ENCODE assay signal across 28 cellular contexts in the genomic region with DNA sequence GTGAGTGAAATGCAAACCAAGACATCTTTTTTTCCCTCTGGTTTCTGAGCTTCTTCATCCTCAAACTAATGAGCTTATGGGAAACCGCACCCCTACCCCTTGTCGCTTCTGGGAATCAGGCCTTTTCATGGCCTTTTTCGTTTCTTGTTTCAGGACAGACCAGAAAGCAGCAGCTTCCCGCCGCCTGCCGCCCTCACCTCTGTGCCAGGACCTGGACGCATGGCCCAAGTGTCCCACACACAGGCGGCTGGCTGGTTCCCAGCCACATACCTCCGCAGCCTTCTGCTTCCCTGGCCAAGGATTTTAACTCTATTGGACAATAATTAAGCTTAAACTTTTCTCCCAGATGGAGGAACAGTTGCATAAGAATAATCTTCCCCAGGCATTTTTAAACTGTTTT.
"Had no signal": no experiment of that assay in that cellular context is flagged by ENCODE, and none has a peak within 500 bp of the region (broad histone marks: within the 10 kb centered on the region; RNA-seq: fewer than 3 reads in every experiment).

No MANE protein-coding gene starts in this region.

- DNase-seq: activated CD4-positive, alpha-beta memory T cell treated with anti-CD3 and anti-CD28 coated beads for 36 hours; activated CD4-positive, alpha-beta T cell treated with anti-CD3 and anti-CD28 coated beads for 36 hours; activated CD4-positive, alpha-beta T cell treated with anti-CD3 and anti-CD28 coated beads, Interleukin-2, amount 10 ng/mL, durations not matched to agents 24 days and 14 days; activated CD4-positive, CD25-positive, alpha-beta regulatory T cell; activated CD4-positive, CD25-positive, alpha-beta regulatory T cell treated with anti-CD3 and anti-CD28 coated beads, Interleukin-2, amount 50 U/mL, for 72 hours; activated CD8-positive, alpha-beta memory T cell treated with anti-CD3 and anti-CD28 coated beads, Interleukin-2, amount 10 ng/mL, durations not matched to agents 7 days and 5 days; activated CD8-positive, alpha-beta memory T cell treated with anti-CD3 and anti-CD28 coated beads, Interleukin-2, amount 50 U/mL, for 48 hours; activated CD8-positive, alpha-beta T cell treated with anti-CD3 and anti-CD28 coated beads, Interleukin-2, amount 10 ng/mL, durations not matched to agents 7 days and 5 days; activated gamma-delta T cell treated with Interleukin-2 at 50 U/mL for 16 hours; activated naive CD4-positive, alpha-beta T cell treated with anti-CD3 and anti-CD28 coated beads, Interleukin-2, amount 50 U/mL, for 16 hours; activated naive CD4-positive, alpha-beta T cell treated with Interleukin-2 at 50 U/mL for 16 hours; activated T-cell treated with anti-CD3 and anti-CD28 coated beads for 4 hours; activated T-cell treated with anti-CD3 and anti-CD28 coated beads, Interleukin-2, amount 50 U/mL, for 24 hours; activated T-cell treated with anti-CD3 and anti-CD28 coated beads, Interleukin-2, amount 50 U/mL, for 72 hours; amniotic stem cell; anterior cingulate cortex; body of pancreas; central memory CD4-positive, alpha-beta T cell; cerebellar nuclear complex; colonic mucosa; effector CD8-positive, alpha-beta T cell; endodermal cell; foreskin fibroblast; head of caudate nucleus; T-helper 2 cell had no signal

- H3K9me3 ChIP-seq: body of pancreas, colonic mucosa had no signal

- H3K27me3 Mint-ChIP-seq: activated CD4-positive, alpha-beta memory T cell treated with anti-CD3 and anti-CD28 coated beads for 36 hours; activated CD4-positive, alpha-beta T cell treated with anti-CD3 and anti-CD28 coated beads for 36 hours; activated CD4-positive, alpha-beta T cell treated with anti-CD3 and anti-CD28 coated beads, Interleukin-2, amount 10 ng/mL, durations not matched to agents 24 days and 14 days; activated CD8-positive, alpha-beta memory T cell treated with anti-CD3 and anti-CD28 coated beads, Interleukin-2, amount 10 ng/mL, durations not matched to agents 7 days and 5 days; activated naive CD8-positive, alpha-beta T cell; activated T-cell treated with anti-CD3 and anti-CD28 coated beads, Interleukin-2, amount 50 U/mL, for 24 hours had no signal

- ATAC-seq: activated CD4-positive, alpha-beta T cell treated with anti-CD3 and anti-CD28 coated beads for 36 hours; activated CD8-positive, alpha-beta memory T cell treated with anti-CD3 and anti-CD28 coated beads, Interleukin-2, amount 10 ng/mL, durations not matched to agents 7 days and 5 days; activated CD8-positive, alpha-beta T cell treated with anti-CD3 and anti-CD28 coated beads, Interleukin-2, amount 10 ng/mL, durations not matched to agents 7 days and 5 days; activated T-cell treated with anti-CD3 and anti-CD28 coated beads, Interleukin-2, amount 50 U/mL, for 72 hours; body of pancreas; esophagus mucosa had no signal

- H3K4me3 ChIP-seq: body of pancreas, cardiac muscle cell, colonic mucosa had no signal

- H3K36me3 Mint-ChIP-seq: activated CD4-positive, alpha-beta memory T cell treated with anti-CD3 and anti-CD28 coated beads for 36 hours; activated CD8-positive, alpha-beta memory T cell treated with anti-CD3 and anti-CD28 coated beads, Interleukin-2, amount 10 ng/mL, durations not matched to agents 7 days and 5 days; activated naive CD8-positive, alpha-beta T cell had no signal

- H3K27ac Mint-ChIP-seq: activated CD4-positive, alpha-beta memory T cell treated with anti-CD3 and anti-CD28 coated beads for 36 hours; activated CD4-positive, alpha-beta T cell treated with anti-CD3 and anti-CD28 coated beads for 36 hours; activated CD4-positive, alpha-beta T cell treated with anti-CD3 and anti-CD28 coated beads, Interleukin-2, amount 10 ng/mL, durations not matched to agents 24 days and 14 days; activated CD8-positive, alpha-beta memory T cell treated with anti-CD3 and anti-CD28 coated beads, Interleukin-2, amount 10 ng/mL, durations not matched to agents 7 days and 5 days; activated CD8-positive, alpha-beta T cell treated with anti-CD3 and anti-CD28 coated beads, Interleukin-2, amount 10 ng/mL, durations not matched to agents 7 days and 5 days; activated naive CD8-positive, alpha-beta T cell; activated T-cell treated with anti-CD3 and anti-CD28 coated beads, Interleukin-2, amount 50 U/mL, for 24 hours; activated T-cell treated with anti-CD3 and anti-CD28 coated beads, Interleukin-2, amount 50 U/mL, for 72 hours; endodermal cell had no signal

- H3K27me3 ChIP-seq: body of pancreas, cardiac muscle cell, colonic mucosa had no signal

- H3K36me3 ChIP-seq: cardiac muscle cell, colonic mucosa had no signal

- H3K9me3 Mint-ChIP-seq: activated CD4-positive, alpha-beta memory T cell treated with anti-CD3 and anti-CD28 coated beads for 36 hours; activated CD4-positive, alpha-beta T cell treated with anti-CD3 and anti-CD28 coated beads, Interleukin-2, amount 10 ng/mL, durations not matched to agents 24 days and 14 days; activated T-cell treated with anti-CD3 and anti-CD28 coated beads, Interleukin-2, amount 50 U/mL, for 24 hours; activated T-cell treated with anti-CD3 and anti-CD28 coated beads, Interleukin-2, amount 50 U/mL, for 72 hours; endodermal cell had no signal

- H3K27ac ChIP-seq: body of pancreas, cardiac muscle cell, colonic mucosa had no signal

- H3K4me1 ChIP-seq: body of pancreas, colonic mucosa had no signal

- H3K4me3 Mint-ChIP-seq: activated CD4-positive, alpha-beta memory T cell treated with anti-CD3 and anti-CD28 coated beads for 36 hours; activated CD4-positive, alpha-beta T cell treated with anti-CD3 and anti-CD28 coated beads for 36 hours; activated CD4-positive, alpha-beta T cell treated with anti-CD3 and anti-CD28 coated beads, Interleukin-2, amount 10 ng/mL, durations not matched to agents 24 days and 14 days; activated CD8-positive, alpha-beta memory T cell treated with anti-CD3 and anti-CD28 coated beads, Interleukin-2, amount 10 ng/mL, durations not matched to agents 7 days and 5 days; activated CD8-positive, alpha-beta T cell treated with anti-CD3 and anti-CD28 coated beads, Interleukin-2, amount 10 ng/mL, durations not matched to agents 7 days and 5 days; activated naive CD8-positive, alpha-beta T cell; activated T-cell treated with anti-CD3 and anti-CD28 coated beads, Interleukin-2, amount 50 U/mL, for 24 hours; activated T-cell treated with anti-CD3 and anti-CD28 coated beads, Interleukin-2, amount 50 U/mL, for 72 hours; endodermal cell had no signal

- H3K4me1 Mint-ChIP-seq: activated CD4-positive, alpha-beta T cell treated with anti-CD3 and anti-CD28 coated beads for 36 hours; activated CD4-positive, alpha-beta T cell treated with anti-CD3 and anti-CD28 coated beads, Interleukin-2, amount 10 ng/mL, durations not matched to agents 24 days and 14 days; activated CD8-positive, alpha-beta memory T cell treated with anti-CD3 and anti-CD28 coated beads, Interleukin-2, amount 10 ng/mL, durations not matched to agents 7 days and 5 days; endodermal cell had no signal
